Comparison of ENCODE assay signal across 12 cellular contexts in genomic region chr17:77393867-77394539, GRCh38.
A peak's percentile ranks its signal among the peaks of the same experiment; 100 is the strongest.
DNase-seq lines count a peak whose midpoint lies in the region; ATAC-seq, FAIRE-seq and TF ChIP-seq lines count a peak whose summit lies in the region.
"Had no signal": no experiment of that assay in that cellular context is flagged by ENCODE, and none has a peak within 500 bp of the region (broad histone marks: within the 10 kb centered on the region; RNA-seq: fewer than 3 reads in every experiment).

No MANE protein-coding gene starts in this region.

- peaks cover 25% of the 10 kb centered on the region for H3K79me1 ChIP-seq in H1 (ENCODE audit: low read depth, low read length)

- no peak for TF ChIP-seq EP300 in H1 (IDR thresholded peaks at IDR 0.05; ENCODE audit: borderline replicate concordance in 1 of 2, low read depth in 2 of 2, low read length in 2 of 2)
- no peak for TF ChIP-seq EP300 in ovary (IDR thresholded peaks at IDR 0.05)

- peaks cover 12 to 26% of the 10 kb centered on the region in 2 experiments for H4K20me1 ChIP-seq in H1 (replicated peaks in 1 of 2; ENCODE audit: control insufficient read depth in 1 of 2, insufficient read depth in 2 of 2, low read length in 2 of 2)
- H4K20me1 ChIP-seq in neural progenitor cell (ENCODE audit: low read depth) = peaks cover 97% of the 10 kb centered on the region

- H3K9me3 ChIP-seq in heart left ventricle (no peaks in the 10 kb centered on the region), H1 (ENCODE audit: insufficient read depth in 2 of 2, low read depth in 1 of 2, low read length in 1 of 2) (no peaks in the 10 kb centered on the region), neural progenitor cell (ENCODE audit: low read depth) (no peaks in the 10 kb centered on the region), ovary (no peaks in the 10 kb centered on the region)

- no peaks in the 10 kb centered on the region for H3K36me3 ChIP-seq in heart left ventricle
- H3K36me3 ChIP-seq in H1 (ENCODE audit: control insufficient read depth in 2 of 4, insufficient read depth in 4 of 4, low read length in 3 of 4) = no peaks in the 10 kb centered on the region; a peak in 1 of 8 replicates
- H3K36me3 ChIP-seq in neural progenitor cell = no peaks in the 10 kb centered on the region
- H3K36me3 ChIP-seq in urinary bladder (ENCODE audit: insufficient read depth) = no peaks in the 10 kb centered on the region
- H3K36me3 ChIP-seq in ovary = no peaks in the 10 kb centered on the region

- 73 to 81% (median 79%) methylated on average over 7 to 10 of the region's 10 CpGs for WGBS in heart left ventricle, 4 donors
- 89% methylated on average over 10 of the region's 10 CpGs; no CpG with 5 or more reads in 1 of the 2 experiments for WGBS in H1 (ENCODE audit: extremely low coverage in 1 of 2, insufficient coverage in 1 of 2, insufficient read length in 1 of 2, insufficient replicate concordance in 2 of 2, low coverage in 1 of 2, low lambda C conversion rate in 2 of 2, missing lambda C conversion rate in 1 of 2), 2 experiments
- 72% methylated on average over 10 of the region's 10 CpGs for WGBS in urinary bladder
- WGBS in ovary, 3 donors = 81 to 88% (median 86%) methylated on average over 10 of the region's 10 CpGs

- CTCF ChIA-PET in H1 (lab: Charles Lee; ENCODE audit: partially characterized antibody) = interaction anchor here (0.5 to 39.2 kb wide), 4 partner anchors 20 to 84 kb away, joined by 3 to 512 read pairs (median 4); no protein-coding TSS in a partner anchor

- H2BK5ac ChIP-seq in H1 (ENCODE audit: low read depth, low read length) = peak overlapping the region; percentile 66

- no peak overlapping the region for H4K5ac ChIP-seq in H1 (ENCODE audit: insufficient read length, low read depth, low read length)

- H3K27me3 ChIP-seq in heart left ventricle (no peaks in the 10 kb centered on the region), H1 (replicated peaks in 1 of 4; ENCODE audit: control insufficient read depth in 3 of 4, extremely low read depth in 1 of 4, insufficient read depth in 3 of 4, low read length in 3 of 4) (no peaks in the 10 kb centered on the region), neural progenitor cell (no peaks in the 10 kb centered on the region), ovary (no peaks in the 10 kb centered on the region)

- no peak overlapping the region; a peak in 1 of 7 replicates for H3K9ac ChIP-seq in H1 (replicated peaks in 1 of 4; ENCODE audit: extremely low read depth in 1 of 4, low read depth in 3 of 4, low read length in 3 of 4)
- H3K9ac ChIP-seq in neural progenitor cell = peak overlapping the region; percentile 29

- no peak for DNase-seq in heart left ventricle
- no peak for DNase-seq in Right ventricle myocardium inferior (ENCODE audit: missing footprints)
- no peak for DNase-seq in H1 (ENCODE audit: low read depth in 1 of 2, low spot score in 2 of 2)
- DNase-seq in neural progenitor cell (ENCODE audit: low spot score) = no peak
- DNase-seq in ovary = no peak
- no peak for DNase-seq in activated CD4-positive, CD25-positive, alpha-beta regulatory T cell (lab: John Stamatoyannopoulos, UW)
- no peak for DNase-seq in NCI-H2196 (lab: John Stamatoyannopoulos, UW; ENCODE audit: unreplicated experiment)
- DNase-seq: midbrain; NK-92 treated with Interleukin-12 subunit alpha and Interleukin-12 subunit beta, amount 100 ng/mL, for 24 hours; stimulated activated CD4-positive, alpha-beta T cell treated with anti-CD3 and anti-CD28 coated beads, Interleukin-4, amount 100 ng/mL, for 4 hours had no signal

- no peak overlapping the region for H2AFZ ChIP-seq in H1 (ENCODE audit: low read length)
- no peak overlapping the region for H2AFZ ChIP-seq in neural progenitor cell (replicated peaks)

- peaks cover 3% of the 10 kb centered on the region for H3K27me3 Mint-ChIP-seq in neural progenitor cell (ENCODE audit: insufficient read depth, low read depth)

- POLR2A ChIA-PET in H1 (lab: Charles Lee; ENCODE audit: partially characterized antibody) = interaction anchor here (0.6 to 1.0 kb wide), 2 partner anchors 11 to 336 kb away, joined by 3 read pairs; no protein-coding TSS in a partner anchor

- peaks cover 23 to 69% of the 10 kb centered on the region in 2 experiments; a peak in 3 of 4 replicates for H3K79me2 ChIP-seq in H1 (ENCODE audit: control insufficient read depth in 1 of 2, insufficient read depth in 2 of 2, low read length in 2 of 2)
- peaks cover 89% of the 10 kb centered on the region for H3K79me2 ChIP-seq in neural progenitor cell (ENCODE audit: low read depth)

- intact Hi-C loops in heart left ventricle (cut with DNase I) = loop anchor here in 1 of 10 donors (5.0 kb wide), 1 partner anchor 62 kb away; no protein-coding TSS in a partner anchor
- intact Hi-C loops in Right ventricle myocardium inferior (cut with DNase I) = no loop called here
- intact Hi-C loops in ovary (cut with DNase I) = no loop called here

- H3K36me3 Mint-ChIP-seq in neural progenitor cell = peaks cover 12% of the 10 kb centered on the region
- H3K36me3 Mint-ChIP-seq: activated naive CD4-positive, alpha-beta T cell treated with anti-CD3 and anti-CD28 coated beads, Interleukin-2, amount 50 U/mL, for 72 hours had no signal

- no peak overlapping the region; a peak in 1 of 4 replicates for H3K4me2 ChIP-seq in H1 (ENCODE audit: insufficient read depth in 1 of 2, low read depth in 2 of 2, low read length in 2 of 2)
- peak overlapping the region; percentile 68 for H3K4me2 ChIP-seq in neural progenitor cell

- H3K4me3 Mint-ChIP-seq in neural progenitor cell = no peak overlapping the region

- H3K4me3 ChIP-seq in heart left ventricle (no peak overlapping the region), H1 (ENCODE audit: extremely low read depth in 1 of 4, insufficient read depth in 2 of 4, low read depth in 3 of 4, low read length in 4 of 4) (no peak overlapping the region), neural progenitor cell (no peak overlapping the region), urinary bladder (ENCODE audit: low read depth, low read length) (no peak overlapping the region), ovary (no peak overlapping the region)

- H2BK20ac ChIP-seq in H1 (ENCODE audit: low read length) = peak overlapping the region; percentile 51; the same call in 1 of the 2 replicates

- no peak overlapping the region for H3K4ac ChIP-seq in H1 (replicated peaks; ENCODE audit: insufficient read length, low read depth, low read length)

- TF ChIP-seq RAD21 in H1 (IDR thresholded peaks at IDR 0.05 in 1 of 2, conservative IDR thresholded peaks at IDR 0.05 in 1 of 2; ENCODE audit: low read depth in 2 of 2, low read length in 2 of 2) = no peak

- H3K27ac ChIP-seq in heart left ventricle (peak overlapping the region; percentile 42 to 96 (median 74)), H1 (ENCODE audit: low read depth, low read length) (0 out of 2 replicates have a peak overlapping the region, but pooled peaks have one; percentile 20), neural progenitor cell (peak overlapping the region; percentile 87), urinary bladder (ENCODE audit: low read depth) (peak overlapping the region; percentile 3), ovary (no peak overlapping the region)

- no peak overlapping the region for H2BK120ac ChIP-seq in H1 (replicated peaks; ENCODE audit: low read depth, low read length)

- no peak overlapping the region for H4K8ac ChIP-seq in H1 (ENCODE audit: extremely low read depth, insufficient read depth, low read length)

- no peak for TF ChIP-seq CTCF in heart left ventricle (IDR thresholded peaks at IDR 0.05)
- no peak for TF ChIP-seq CTCF in H1 (IDR thresholded peaks at IDR 0.05; ENCODE audit: control extremely low read depth in 1 of 3, insufficient read depth in 1 of 3, low read depth in 1 of 3, low read length in 3 of 3)
- TF ChIP-seq CTCF in neural progenitor cell (IDR thresholded peaks at IDR 0.05) = no peak
- no peak for TF ChIP-seq CTCF in ovary (IDR thresholded peaks at IDR 0.05)

- peak overlapping the region; percentile 32 for H4K91ac ChIP-seq in H1 (replicated peaks; ENCODE audit: insufficient read length, low read length)

- H3K9me3 Mint-ChIP-seq in neural progenitor cell = peaks cover 2% of the 10 kb centered on the region
- H3K9me3 Mint-ChIP-seq: activated naive CD4-positive, alpha-beta T cell treated with anti-CD3 and anti-CD28 coated beads, Interleukin-2, amount 50 U/mL, for 72 hours had no signal

- no peak overlapping the region for H3K14ac ChIP-seq in H1 (ENCODE audit: insufficient read length)

- no peak for FAIRE-seq in H1 (lab: Jason Lieb, UNC)

- H3K27ac Mint-ChIP-seq in neural progenitor cell = peak overlapping the region; percentile 76

- H2AK5ac ChIP-seq in H1 (ENCODE audit: low read depth, low read length) = peak overlapping the region; percentile 66; the same call in 1 of the 2 replicates

- no peaks in the 10 kb centered on the region; the same call in 1 of the 2 replicates for H3K23me2 ChIP-seq in H1 (ENCODE audit: low read depth, low read length)

- H3K4me1 ChIP-seq in heart left ventricle (peaks cover 17 to 72% (median 58%) of the 10 kb centered on the region in 12 donors), H1 (replicated peaks in 1 of 4; ENCODE audit: control insufficient read depth in 3 of 4, insufficient read depth in 4 of 4, low read length in 3 of 4) (peaks cover 16 to 43% (median 37%) of the 10 kb centered on the region in 4 experiments), neural progenitor cell (peaks cover 57% of the 10 kb centered on the region), urinary bladder (ENCODE audit: insufficient read depth) (peaks cover 3% of the 10 kb centered on the region), ovary (ENCODE audit: insufficient read depth) (peaks cover 42% of the 10 kb centered on the region)

- H3K23ac ChIP-seq in H1 (ENCODE audit: insufficient read length) = no peak overlapping the region

- peak overlapping the region; percentile 85 for H3K18ac ChIP-seq in H1 (ENCODE audit: extremely low read depth, low read length)

- no peak for TF ChIP-seq POLR2A in heart left ventricle (IDR thresholded peaks at IDR 0.05)
- no peak for TF ChIP-seq POLR2A in H1 (IDR thresholded peaks at IDR 0.05; ENCODE audit: control extremely low read depth in 1 of 2, low read depth in 2 of 2, low read length in 2 of 2)
- no peak for TF ChIP-seq POLR2A in ovary (IDR thresholded peaks at IDR 0.05)

- H3K4me1 Mint-ChIP-seq in neural progenitor cell = peaks cover 63% of the 10 kb centered on the region

- no peak overlapping the region for H3K56ac ChIP-seq in H1 (replicated peaks; ENCODE audit: insufficient read length, low read depth, low read length)

- no peak for ATAC-seq in heart left ventricle
- ATAC-seq in Right ventricle myocardium inferior = no peak
- ATAC-seq: activated naive CD4-positive, alpha-beta T cell treated with anti-CD3 and anti-CD28 coated beads, Interleukin-2, amount 50 U/mL, for 72 hours had no signal

- H2BK15ac ChIP-seq in H1 (ENCODE audit: low read length) = peak overlapping the region; percentile 83; the same call in 1 of the 2 replicates

- H3F3A ChIP-seq in neural progenitor cell (ENCODE audit: low read depth) = peaks cover 48% of the 10 kb centered on the region

- no peak overlapping the region; the same call in 1 of the 2 replicates for H2BK12ac ChIP-seq in H1 (ENCODE audit: low read depth, low read length)

TF ChIP-seq in H1, 55 proteins besides CTCF, POLR2A, EP300 and RAD21 (continues in another document):
- TF ChIP-seq TCF12 (IDR thresholded peaks at IDR 0.05; ENCODE audit: low read depth, low read length) (no peak), TAF1 (IDR thresholded peaks at IDR 0.05; ENCODE audit: low read depth, low read length) (no peak), SP1 (IDR thresholded peaks at IDR 0.05; ENCODE audit: low read depth, low read length) (no peak)

Comparison
In these comparisons a context has a peak if more than half of its experiments do, and no peak if none do; other contexts are left out.
1. H3K27ac ChIP-seq: peak in heart left ventricle (12 of 12), H1 (single experiment), neural progenitor cell (single experiment) and urinary bladder (single experiment); none in ovary (0 of 2).